In genomic region chr9:108142142-108142503, GRCh38 we compare ENCODE assay signal across 16 cellular contexts.
A peak's percentile ranks its signal among the peaks of the same experiment; 100 is the strongest.
DNase-seq lines count a peak whose midpoint lies in the region; ATAC-seq, FAIRE-seq and TF ChIP-seq lines count a peak whose summit lies in the region.
"Had no signal": no experiment of that assay in that cellular context is flagged by ENCODE, and none has a peak within 500 bp of the region (broad histone marks: within the 10 kb centered on the region; RNA-seq: fewer than 3 reads in every experiment).

No MANE protein-coding gene starts in this region.

- ATAC-seq in GM21723 (IDR thresholded peaks at IDR 0.05; ENCODE audit: unreplicated experiment) = no peak

- no peaks in the 10 kb centered on the region for H3K9me3 ChIP-seq in mesenchymal stem cell (ENCODE audit: control insufficient read depth, low read length)
- no peaks in the 10 kb centered on the region for H3K9me3 ChIP-seq in small intestine (ENCODE audit: control insufficient read depth, low read depth)

- no peak for FAIRE-seq in small intestine (lab: Jason Lieb, UNC)
- FAIRE-seq: RCC 7860 had no signal

- WGBS in mesenchymal stem cell = 95% methylated on average over 2 of the region's 2 CpGs
- 18 to 51% (median 50%) methylated on average over 2 of the region's 2 CpGs for WGBS in small intestine, 3 donors

- H2BK5ac ChIP-seq in mesenchymal stem cell (ENCODE audit: low read depth, low read length, poor library complexity, severe bottlenecking) = no peak overlapping the region

- no peaks in the 10 kb centered on the region for H3K79me1 ChIP-seq in mesenchymal stem cell (replicated peaks; ENCODE audit: low read length, poor library complexity, severe bottlenecking)

- no peak overlapping the region for H2BK120ac ChIP-seq in mesenchymal stem cell (ENCODE audit: low read depth, low read length)

- H3K9ac ChIP-seq in mesenchymal stem cell (ENCODE audit: low read length) = peak overlapping the region; percentile 72

- H3K36me3 ChIP-seq in BJ (ENCODE audit: control insufficient read depth, insufficient read depth, low read length) (no peaks in the 10 kb centered on the region), mesenchymal stem cell (ENCODE audit: control insufficient read depth in 1 of 2, insufficient read depth in 2 of 2, low read depth in 1 of 2, low read length in 2 of 2) (no peaks in the 10 kb centered on the region), small intestine (ENCODE audit: control insufficient read depth in 2 of 2, insufficient read depth in 2 of 2, low read length in 2 of 2) (no peaks in the 10 kb centered on the region)
- H3K36me3 ChIP-seq: left lung had no signal

- H3K4me1 ChIP-seq in mesenchymal stem cell (ENCODE audit: control insufficient read depth, insufficient read depth, low read depth, low read length) = peaks cover 4% of the 10 kb centered on the region
- H3K4me1 ChIP-seq in small intestine (ENCODE audit: control insufficient read depth in 2 of 2, insufficient read depth in 1 of 2, low read depth in 1 of 2, low read length in 1 of 2) = peaks cover 0 to 2% of the 10 kb centered on the region in 2 donors

- no peak overlapping the region for H2BK15ac ChIP-seq in mesenchymal stem cell (ENCODE audit: low read depth, poor library complexity, severe bottlenecking)

- POLR2A ChIA-PET in BJ (lab: Charles Lee) = interaction anchor here (0.6 kb wide), 1 partner anchor 14 kb away, joined by 5 read pairs; no protein-coding TSS in a partner anchor

- no peaks in the 10 kb centered on the region for H3K27me3 ChIP-seq in BJ (ENCODE audit: control insufficient read depth, insufficient read depth, low read length)
- no peaks in the 10 kb centered on the region for H3K27me3 ChIP-seq in mesenchymal stem cell (ENCODE audit: control insufficient read depth in 1 of 2, insufficient read depth in 1 of 2, low read length in 2 of 2)
- H3K27me3 ChIP-seq in small intestine (ENCODE audit: control insufficient read depth in 2 of 2, insufficient read depth in 2 of 2, low read length in 2 of 2) = no peaks in the 10 kb centered on the region
- H3K27me3 ChIP-seq: left lung had no signal

- H3K4me2 ChIP-seq in mesenchymal stem cell (ENCODE audit: low read length, poor library complexity, severe bottlenecking) = no peak overlapping the region

- peak overlapping the region in 1 of 2 experiments; percentile 38 for H3K14ac ChIP-seq in mesenchymal stem cell (ENCODE audit: low read length in 2 of 2)

- no peak overlapping the region for H2AK5ac ChIP-seq in mesenchymal stem cell (ENCODE audit: low read length, severe bottlenecking)

- H3K23ac ChIP-seq in mesenchymal stem cell (ENCODE audit: low read length in 2 of 2) = no peak overlapping the region

- no peak overlapping the region for H4K91ac ChIP-seq in mesenchymal stem cell (ENCODE audit: low read length)

- TF ChIP-seq CTCF in BJ (IDR thresholded peaks at IDR 0.05; ENCODE audit: insufficient read depth, low read depth, low read length) = 0 out of 2 replicates have a peak, but pooled peaks have one; percentile 23

- no peak overlapping the region for H2AFZ ChIP-seq in mesenchymal stem cell (ENCODE audit: low read depth, low read length)

- DNase-seq in BJ (ENCODE audit: low read depth) = no peak
- no peak for DNase-seq in caudate nucleus (lab: John Stamatoyannopoulos, UW)
- peak; percentile 3 for DNase-seq in mesenchymal stem cell
- no peak for DNase-seq in NCI-H128 (lab: John Stamatoyannopoulos, UW; ENCODE audit: unreplicated experiment)
- no peak for DNase-seq in NCI-H1436 treated with DMSO at 0.1 percent for 48 hours (lab: John Stamatoyannopoulos, UW)
- DNase-seq in small intestine = no peak
- DNase-seq: activated CD4-positive, alpha-beta T cell treated with anti-CD3 and anti-CD28 coated beads for 48 hours; activated T-cell treated with anti-CD3 and anti-CD28 coated beads, Interleukin-2, amount 50 U/mL, for 24 hours; left lung; NCI-H1694 treated with DMSO at 0.1 percent for 48 hours; NCI-H526 treated with DMSO at 0.1 percent for 48 hours; stimulated activated CD4-positive, alpha-beta T cell treated with anti-CD3 and anti-CD28 coated beads, Interleukin-4, amount 100 ng/mL, for 4 hours; stimulated activated naive CD4-positive, alpha-beta T cell had no signal

- no peak overlapping the region for H3K4ac ChIP-seq in mesenchymal stem cell (ENCODE audit: low read depth in 1 of 2, low read length in 2 of 2)

- H3K27ac ChIP-seq in caudate nucleus (ENCODE audit: low read depth, low read length) = peak overlapping the region; percentile 80
- H3K27ac ChIP-seq in mesenchymal stem cell (ENCODE audit: low read length, poor library complexity, severe bottlenecking) = no peak overlapping the region
- H3K27ac ChIP-seq in skin epidermis = peak overlapping the region in 16 of 21 experiments; percentile 4 to 83 (median 58)
- peak overlapping the region in 1 of 2 donors; percentile 66 for H3K27ac ChIP-seq in small intestine (ENCODE audit: low read depth in 1 of 2, low read length in 1 of 2)

- H3K18ac ChIP-seq in mesenchymal stem cell (ENCODE audit: low read depth in 1 of 2, low read length in 2 of 2) = peak overlapping the region in 1 of 2 experiments; percentile 82

- no peak overlapping the region for H4K8ac ChIP-seq in mesenchymal stem cell (ENCODE audit: low read length)

- H2BK12ac ChIP-seq in mesenchymal stem cell (ENCODE audit: low read length in 2 of 2) = no peak overlapping the region

- CTCF ChIA-PET in BJ (lab: Yijun Ruan, JAX) = interaction anchor here (0.7 kb wide), 1 partner anchor 655 kb away, joined by 4 read pairs; no protein-coding TSS in a partner anchor

- H3K4me3 ChIP-seq in BJ (ENCODE audit: low read depth, low read length) (no peak overlapping the region), mesenchymal stem cell (ENCODE audit: insufficient read depth in 1 of 2, low read depth in 1 of 2, low read length in 2 of 2) (no peak overlapping the region), skin epidermis (no peak overlapping the region), small intestine (ENCODE audit: low read depth in 1 of 2, low read length in 2 of 2) (no peak overlapping the region)
- H3K4me3 ChIP-seq: left lung had no signal
